In genomic region chr19:3459322-3459881, GRCh38 we compare ENCODE assay signal across 1 cellular context.
TF ChIP-seq lines count a peak whose summit lies in the region.

No MANE protein-coding gene starts in this region.

TF ChIP-seq in liver, 16 proteins besides CTCF, POLR2A, EP300 and RAD21 (continued from another document):
- TF ChIP-seq, protein P1, sequence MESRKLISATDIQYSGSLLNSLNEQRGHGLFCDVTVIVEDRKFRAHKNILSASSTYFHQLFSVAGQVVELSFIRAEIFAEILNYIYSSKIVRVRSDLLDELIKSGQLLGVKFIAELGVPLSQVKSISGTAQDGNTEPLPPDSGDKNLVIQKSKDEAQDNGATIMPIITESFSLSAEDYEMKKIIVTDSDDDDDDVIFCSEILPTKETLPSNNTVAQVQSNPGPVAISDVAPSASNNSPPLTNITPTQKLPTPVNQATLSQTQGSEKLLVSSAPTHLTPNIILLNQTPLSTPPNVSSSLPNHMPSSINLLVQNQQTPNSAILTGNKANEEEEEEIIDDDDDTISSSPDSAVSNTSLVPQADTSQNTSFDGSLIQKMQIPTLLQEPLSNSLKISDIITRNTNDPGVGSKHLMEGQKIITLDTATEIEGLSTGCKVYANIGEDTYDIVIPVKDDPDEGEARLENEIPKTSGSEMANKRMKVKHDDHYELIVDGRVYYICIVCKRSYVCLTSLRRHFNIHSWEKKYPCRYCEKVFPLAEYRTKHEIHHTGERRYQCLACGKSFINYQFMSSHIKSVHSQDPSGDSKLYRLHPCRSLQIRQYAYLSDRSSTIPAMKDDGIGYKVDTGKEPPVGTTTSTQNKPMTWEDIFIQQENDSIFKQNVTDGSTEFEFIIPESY (IDR thresholded peaks at IDR 0.05): no peak
